Comparison of ENCODE assay signal across 1 cellular context in the genomic region with DNA sequence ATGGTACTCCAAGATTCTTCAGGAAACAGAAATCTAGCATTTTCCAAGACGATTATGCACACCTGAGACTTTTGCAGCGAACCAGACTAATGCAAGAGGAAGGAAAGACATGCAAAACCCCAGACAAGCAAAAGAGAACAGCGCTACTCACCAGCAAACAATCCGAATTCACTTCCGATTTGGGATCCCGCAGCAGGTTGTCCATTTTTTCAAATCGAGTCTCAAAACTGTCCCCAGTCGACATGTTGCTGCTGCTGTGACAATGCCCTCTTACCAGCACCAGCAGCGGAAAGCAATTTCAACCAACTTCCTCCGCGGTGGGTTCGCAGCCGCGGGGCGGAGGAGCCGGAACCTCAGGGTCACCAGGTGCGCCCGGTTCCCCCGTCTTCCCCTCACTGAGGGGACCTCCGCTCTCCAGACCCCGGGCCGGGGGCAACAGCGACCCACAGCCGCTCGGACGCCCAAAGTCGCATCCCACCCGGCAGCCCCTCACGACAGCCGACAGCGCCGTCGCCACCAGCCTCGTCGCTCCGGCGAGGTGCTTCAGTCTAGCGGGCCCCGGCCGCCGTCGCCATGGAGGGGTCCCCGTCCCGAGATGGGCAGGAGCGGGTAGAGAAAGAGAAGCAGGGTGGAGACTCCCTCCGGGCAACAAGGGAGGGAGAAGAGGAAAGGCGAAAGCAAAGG.
TF ChIP-seq lines count a peak whose summit lies in the region.

No MANE protein-coding gene starts in this region.

TF ChIP-seq in HepG2, 621 proteins besides CTCF, POLR2A, EP300 and RAD21 (continued from another document and continues in another):
- TF ChIP-seq, protein P1, sequence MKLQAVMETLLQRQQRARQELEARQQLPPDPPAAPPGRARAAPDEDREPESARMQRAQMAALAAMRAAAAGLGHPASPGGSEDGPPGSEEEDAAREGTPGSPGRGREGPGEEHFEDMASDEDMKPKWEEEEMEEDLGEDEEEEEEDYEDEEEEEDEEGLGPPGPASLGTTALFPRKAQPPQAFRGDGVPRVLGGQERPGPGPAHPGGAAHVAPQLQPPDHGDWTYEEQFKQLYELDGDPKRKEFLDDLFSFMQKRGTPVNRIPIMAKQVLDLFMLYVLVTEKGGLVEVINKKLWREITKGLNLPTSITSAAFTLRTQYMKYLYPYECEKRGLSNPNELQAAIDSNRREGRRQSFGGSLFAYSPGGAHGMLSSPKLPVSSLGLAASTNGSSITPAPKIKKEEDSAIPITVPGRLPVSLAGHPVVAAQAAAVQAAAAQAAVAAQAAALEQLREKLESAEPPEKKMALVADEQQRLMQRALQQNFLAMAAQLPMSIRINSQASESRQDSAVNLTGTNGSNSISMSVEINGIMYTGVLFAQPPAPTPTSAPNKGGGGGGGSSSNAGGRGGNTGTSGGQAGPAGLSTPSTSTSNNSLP (IDR thresholded peaks at IDR 0.05; ENCODE audit: low read depth, low read length), result no peak
- TF ChIP-seq AHR (CRISPR knock-in tag; IDR thresholded peaks at IDR 0.05) (no peak), HOXA3 (CRISPR knock-in tag; IDR thresholded peaks at IDR 0.05) (peak; percentile 15; the same call in 1 of the 2 replicates), EEA1 (CRISPR knock-in tag; IDR thresholded peaks at IDR 0.05; ENCODE audit: borderline replicate concordance) (no peak), DMAP1 (CRISPR knock-in tag; IDR thresholded peaks at IDR 0.05) (0 out of 2 replicates have a peak, but pooled peaks have one; percentile 54), ASH2L (IDR thresholded peaks at IDR 0.05; ENCODE audit: insufficient read length, low read depth, low read length) (peak; percentile 46), HOXA5 (CRISPR knock-in tag; IDR thresholded peaks at IDR 0.05) (0 out of 2 replicates have a peak, but pooled peaks have one; percentile 75), SNAI1 (CRISPR knock-in tag; IDR thresholded peaks at IDR 0.05; ENCODE audit: borderline replicate concordance) (peak; percentile 81; the same call in 1 of the 2 replicates), ZNF501 (CRISPR knock-in tag; IDR thresholded peaks at IDR 0.05) (peak; percentile 88), NFIC (IDR thresholded peaks at IDR 0.05; ENCODE audit: low read length) (no peak), BRCA1 (CRISPR knock-in tag; IDR thresholded peaks at IDR 0.05) (0 out of 2 replicates have a peak, but pooled peaks have one; percentile 20), ZNF891 (CRISPR knock-in tag; IDR thresholded peaks at IDR 0.05) (no peak), HNRNPLL (IDR thresholded peaks at IDR 0.05; ENCODE audit: low read depth, low read length, poor library complexity, severe bottlenecking) (peak; percentile 47), CHD2 (IDR thresholded peaks at IDR 0.05; ENCODE audit: low read depth, low read length) (no peak), ZNF224 (CRISPR knock-in tag; IDR thresholded peaks at IDR 0.05) (peak; percentile 48; the same call in 1 of the 2 replicates)
- TF ChIP-seq, protein P2, sequence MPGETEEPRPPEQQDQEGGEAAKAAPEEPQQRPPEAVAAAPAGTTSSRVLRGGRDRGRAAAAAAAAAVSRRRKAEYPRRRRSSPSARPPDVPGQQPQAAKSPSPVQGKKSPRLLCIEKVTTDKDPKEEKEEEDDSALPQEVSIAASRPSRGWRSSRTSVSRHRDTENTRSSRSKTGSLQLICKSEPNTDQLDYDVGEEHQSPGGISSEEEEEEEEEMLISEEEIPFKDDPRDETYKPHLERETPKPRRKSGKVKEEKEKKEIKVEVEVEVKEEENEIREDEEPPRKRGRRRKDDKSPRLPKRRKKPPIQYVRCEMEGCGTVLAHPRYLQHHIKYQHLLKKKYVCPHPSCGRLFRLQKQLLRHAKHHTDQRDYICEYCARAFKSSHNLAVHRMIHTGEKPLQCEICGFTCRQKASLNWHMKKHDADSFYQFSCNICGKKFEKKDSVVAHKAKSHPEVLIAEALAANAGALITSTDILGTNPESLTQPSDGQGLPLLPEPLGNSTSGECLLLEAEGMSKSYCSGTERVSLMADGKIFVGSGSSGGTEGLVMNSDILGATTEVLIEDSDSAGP (CRISPR knock-in tag; IDR thresholded peaks at IDR 0.05; ENCODE audit: borderline replicate concordance), result peak; percentile 20; the same call in 1 of the 2 replicates
- TF ChIP-seq, protein P3, sequence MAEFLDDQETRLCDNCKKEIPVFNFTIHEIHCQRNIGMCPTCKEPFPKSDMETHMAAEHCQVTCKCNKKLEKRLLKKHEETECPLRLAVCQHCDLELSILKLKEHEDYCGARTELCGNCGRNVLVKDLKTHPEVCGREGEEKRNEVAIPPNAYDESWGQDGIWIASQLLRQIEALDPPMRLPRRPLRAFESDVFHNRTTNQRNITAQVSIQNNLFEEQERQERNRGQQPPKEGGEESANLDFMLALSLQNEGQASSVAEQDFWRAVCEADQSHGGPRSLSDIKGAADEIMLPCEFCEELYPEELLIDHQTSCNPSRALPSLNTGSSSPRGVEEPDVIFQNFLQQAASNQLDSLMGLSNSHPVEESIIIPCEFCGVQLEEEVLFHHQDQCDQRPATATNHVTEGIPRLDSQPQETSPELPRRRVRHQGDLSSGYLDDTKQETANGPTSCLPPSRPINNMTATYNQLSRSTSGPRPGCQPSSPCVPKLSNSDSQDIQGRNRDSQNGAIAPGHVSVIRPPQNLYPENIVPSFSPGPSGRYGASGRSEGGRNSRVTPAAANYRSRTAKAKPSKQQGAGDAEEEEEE (CRISPR knock-in tag; IDR thresholded peaks at IDR 0.05; ENCODE audit: borderline replicate concordance), result 0 out of 2 replicates have a peak, but pooled peaks have one; percentile 28
- TF ChIP-seq, protein P4, sequence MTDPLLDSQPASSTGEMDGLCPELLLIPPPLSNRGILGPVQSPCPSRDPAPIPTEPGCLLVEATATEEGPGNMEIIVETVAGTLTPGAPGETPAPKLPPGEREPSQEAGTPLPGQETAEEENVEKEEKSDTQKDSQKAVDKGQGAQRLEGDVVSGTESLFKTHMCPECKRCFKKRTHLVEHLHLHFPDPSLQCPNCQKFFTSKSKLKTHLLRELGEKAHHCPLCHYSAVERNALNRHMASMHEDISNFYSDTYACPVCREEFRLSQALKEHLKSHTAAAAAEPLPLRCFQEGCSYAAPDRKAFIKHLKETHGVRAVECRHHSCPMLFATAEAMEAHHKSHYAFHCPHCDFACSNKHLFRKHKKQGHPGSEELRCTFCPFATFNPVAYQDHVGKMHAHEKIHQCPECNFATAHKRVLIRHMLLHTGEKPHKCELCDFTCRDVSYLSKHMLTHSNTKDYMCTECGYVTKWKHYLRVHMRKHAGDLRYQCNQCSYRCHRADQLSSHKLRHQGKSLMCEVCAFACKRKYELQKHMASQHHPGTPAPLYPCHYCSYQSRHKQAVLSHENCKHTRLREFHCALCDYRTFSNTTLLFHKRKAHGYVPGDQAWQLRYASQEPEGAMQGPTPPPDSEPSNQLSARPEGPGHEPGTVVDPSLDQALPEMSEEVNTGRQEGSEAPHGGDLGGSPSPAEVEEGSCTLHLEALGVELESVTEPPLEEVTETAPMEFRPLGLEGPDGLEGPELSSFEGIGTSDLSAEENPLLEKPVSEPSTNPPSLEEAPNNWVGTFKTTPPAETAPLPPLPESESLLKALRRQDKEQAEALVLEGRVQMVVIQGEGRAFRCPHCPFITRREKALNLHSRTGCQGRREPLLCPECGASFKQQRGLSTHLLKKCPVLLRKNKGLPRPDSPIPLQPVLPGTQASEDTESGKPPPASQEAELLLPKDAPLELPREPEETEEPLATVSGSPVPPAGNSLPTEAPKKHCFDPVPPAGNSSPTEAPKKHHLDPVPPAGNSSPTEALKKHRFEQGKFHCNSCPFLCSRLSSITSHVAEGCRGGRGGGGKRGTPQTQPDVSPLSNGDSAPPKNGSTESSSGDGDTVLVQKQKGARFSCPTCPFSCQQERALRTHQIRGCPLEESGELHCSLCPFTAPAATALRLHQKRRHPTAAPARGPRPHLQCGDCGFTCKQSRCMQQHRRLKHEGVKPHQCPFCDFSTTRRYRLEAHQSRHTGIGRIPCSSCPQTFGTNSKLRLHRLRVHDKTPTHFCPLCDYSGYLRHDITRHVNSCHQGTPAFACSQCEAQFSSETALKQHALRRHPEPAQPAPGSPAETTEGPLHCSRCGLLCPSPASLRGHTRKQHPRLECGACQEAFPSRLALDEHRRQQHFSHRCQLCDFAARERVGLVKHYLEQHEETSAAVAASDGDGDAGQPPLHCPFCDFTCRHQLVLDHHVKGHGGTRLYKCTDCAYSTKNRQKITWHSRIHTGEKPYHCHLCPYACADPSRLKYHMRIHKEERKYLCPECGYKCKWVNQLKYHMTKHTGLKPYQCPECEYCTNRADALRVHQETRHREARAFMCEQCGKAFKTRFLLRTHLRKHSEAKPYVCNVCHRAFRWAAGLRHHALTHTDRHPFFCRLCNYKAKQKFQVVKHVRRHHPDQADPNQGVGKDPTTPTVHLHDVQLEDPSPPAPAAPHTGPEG (CRISPR knock-in tag; IDR thresholded peaks at IDR 0.05), result 0 out of 2 replicates have a peak, but pooled peaks have one; percentile 17
- TF ChIP-seq, protein P5, sequence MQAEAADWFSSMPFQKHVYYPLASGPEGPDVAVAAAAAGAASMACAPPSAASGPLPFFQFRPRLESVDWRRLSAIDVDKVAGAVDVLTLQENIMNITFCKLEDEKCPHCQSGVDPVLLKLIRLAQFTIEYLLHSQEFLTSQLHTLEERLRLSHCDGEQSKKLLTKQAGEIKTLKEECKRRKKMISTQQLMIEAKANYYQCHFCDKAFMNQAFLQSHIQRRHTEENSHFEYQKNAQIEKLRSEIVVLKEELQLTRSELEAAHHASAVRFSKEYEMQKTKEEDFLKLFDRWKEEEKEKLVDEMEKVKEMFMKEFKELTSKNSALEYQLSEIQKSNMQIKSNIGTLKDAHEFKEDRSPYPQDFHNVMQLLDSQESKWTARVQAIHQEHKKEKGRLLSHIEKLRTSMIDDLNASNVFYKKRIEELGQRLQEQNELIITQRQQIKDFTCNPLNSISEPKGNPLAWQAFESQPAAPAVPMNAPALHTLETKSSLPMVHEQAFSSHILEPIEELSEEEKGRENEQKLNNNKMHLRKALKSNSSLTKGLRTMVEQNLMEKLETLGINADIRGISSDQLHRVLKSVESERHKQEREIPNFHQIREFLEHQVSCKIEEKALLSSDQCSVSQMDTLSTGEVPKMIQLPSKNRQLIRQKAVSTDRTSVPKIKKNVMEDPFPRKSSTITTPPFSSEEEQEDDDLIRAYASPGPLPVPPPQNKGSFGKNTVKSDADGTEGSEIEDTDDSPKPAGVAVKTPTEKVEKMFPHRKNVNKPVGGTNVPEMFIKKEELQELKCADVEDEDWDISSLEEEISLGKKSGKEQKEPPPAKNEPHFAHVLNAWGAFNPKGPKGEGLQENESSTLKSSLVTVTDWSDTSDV (CRISPR knock-in tag; IDR thresholded peaks at IDR 0.05), result peak; percentile 63; the same call in 1 of the 2 replicates
- TF ChIP-seq, protein P6, sequence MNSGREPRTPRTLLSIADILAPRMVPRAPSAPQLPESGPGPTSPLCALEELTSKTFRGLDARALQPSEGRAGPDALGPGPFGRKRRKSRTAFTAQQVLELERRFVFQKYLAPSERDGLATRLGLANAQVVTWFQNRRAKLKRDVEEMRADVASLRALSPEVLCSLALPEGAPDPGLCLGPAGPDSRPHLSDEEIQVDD (CRISPR knock-in tag; IDR thresholded peaks at IDR 0.05; ENCODE audit: borderline replicate concordance), result no peak
- TF ChIP-seq, protein P7, sequence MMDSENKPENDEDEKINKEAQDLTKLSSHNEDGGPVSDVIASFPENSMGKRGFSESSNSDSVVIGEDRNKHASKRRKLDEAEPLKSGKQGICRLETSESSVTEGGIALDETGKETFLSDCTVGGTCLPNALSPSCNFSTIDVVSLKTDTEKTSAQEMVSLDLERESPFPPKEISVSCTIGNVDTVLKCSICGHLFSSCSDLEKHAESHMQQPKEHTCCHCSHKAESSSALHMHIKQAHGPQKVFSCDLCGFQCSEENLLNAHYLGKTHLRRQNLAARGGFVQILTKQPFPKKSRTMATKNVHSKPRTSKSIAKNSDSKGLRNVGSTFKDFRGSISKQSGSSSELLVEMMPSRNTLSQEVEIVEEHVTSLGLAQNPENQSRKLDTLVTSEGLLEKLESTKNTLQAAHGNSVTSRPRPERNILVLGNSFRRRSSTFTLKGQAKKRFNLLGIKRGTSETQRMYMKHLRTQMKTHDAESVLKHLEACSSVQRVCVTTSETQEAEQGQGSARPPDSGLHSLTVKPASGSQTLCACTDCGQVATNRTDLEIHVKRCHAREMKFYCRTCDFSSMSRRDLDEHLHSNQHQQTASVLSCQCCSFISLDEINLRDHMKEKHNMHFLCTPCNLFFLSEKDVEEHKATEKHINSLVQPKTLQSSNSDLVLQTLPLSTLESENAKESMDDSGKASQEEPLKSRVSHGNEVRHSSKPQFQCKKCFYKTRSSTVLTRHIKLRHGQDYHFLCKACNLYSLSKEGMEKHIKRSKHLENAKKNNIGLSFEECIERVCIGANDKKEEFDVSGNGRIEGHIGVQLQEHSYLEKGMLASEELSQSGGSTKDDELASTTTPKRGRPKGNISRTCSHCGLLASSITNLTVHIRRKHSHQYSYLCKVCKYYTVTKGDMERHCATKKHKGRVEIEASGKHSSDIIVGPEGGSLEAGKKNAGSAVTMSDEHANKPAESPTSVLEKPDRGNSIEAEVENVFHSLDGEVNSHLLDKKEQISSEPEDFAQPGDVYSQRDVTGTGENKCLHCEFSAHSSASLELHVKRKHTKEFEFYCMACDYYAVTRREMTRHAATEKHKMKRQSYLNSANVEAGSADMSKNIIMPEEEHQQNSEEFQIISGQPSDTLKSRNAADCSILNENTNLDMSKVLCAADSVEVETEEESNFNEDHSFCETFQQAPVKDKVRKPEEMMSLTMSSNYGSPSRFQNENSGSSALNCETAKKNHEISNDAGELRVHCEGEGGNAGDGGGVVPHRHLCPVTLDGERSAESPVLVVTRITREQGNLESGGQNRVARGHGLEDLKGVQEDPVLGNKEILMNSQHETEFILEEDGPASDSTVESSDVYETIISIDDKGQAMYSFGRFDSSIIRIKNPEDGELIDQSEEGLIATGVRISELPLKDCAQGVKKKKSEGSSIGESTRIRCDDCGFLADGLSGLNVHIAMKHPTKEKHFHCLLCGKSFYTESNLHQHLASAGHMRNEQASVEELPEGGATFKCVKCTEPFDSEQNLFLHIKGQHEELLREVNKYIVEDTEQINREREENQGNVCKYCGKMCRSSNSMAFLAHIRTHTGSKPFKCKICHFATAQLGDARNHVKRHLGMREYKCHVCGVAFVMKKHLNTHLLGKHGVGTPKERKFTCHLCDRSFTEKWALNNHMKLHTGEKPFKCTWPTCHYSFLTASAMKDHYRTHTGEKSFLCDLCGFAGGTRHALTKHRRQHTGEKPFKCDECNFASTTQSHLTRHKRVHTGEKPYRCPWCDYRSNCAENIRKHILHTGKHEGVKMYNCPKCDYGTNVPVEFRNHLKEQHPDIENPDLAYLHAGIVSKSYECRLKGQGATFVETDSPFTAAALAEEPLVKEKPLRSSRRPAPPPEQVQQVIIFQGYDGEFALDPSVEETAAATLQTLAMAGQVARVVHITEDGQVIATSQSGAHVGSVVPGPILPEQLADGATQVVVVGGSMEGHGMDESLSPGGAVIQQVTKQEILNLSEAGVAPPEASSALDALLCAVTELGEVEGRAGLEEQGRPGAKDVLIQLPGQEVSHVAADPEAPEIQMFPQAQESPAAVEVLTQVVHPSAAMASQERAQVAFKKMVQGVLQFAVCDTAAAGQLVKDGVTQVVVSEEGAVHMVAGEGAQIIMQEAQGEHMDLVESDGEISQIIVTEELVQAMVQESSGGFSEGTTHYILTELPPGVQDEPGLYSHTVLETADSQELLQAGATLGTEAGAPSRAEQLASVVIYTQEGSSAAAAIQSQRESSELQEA (CRISPR knock-in tag; IDR thresholded peaks at IDR 0.05; ENCODE audit: not compliant biosample characterization), result peak; percentile 29
- TF ChIP-seq, protein P8, sequence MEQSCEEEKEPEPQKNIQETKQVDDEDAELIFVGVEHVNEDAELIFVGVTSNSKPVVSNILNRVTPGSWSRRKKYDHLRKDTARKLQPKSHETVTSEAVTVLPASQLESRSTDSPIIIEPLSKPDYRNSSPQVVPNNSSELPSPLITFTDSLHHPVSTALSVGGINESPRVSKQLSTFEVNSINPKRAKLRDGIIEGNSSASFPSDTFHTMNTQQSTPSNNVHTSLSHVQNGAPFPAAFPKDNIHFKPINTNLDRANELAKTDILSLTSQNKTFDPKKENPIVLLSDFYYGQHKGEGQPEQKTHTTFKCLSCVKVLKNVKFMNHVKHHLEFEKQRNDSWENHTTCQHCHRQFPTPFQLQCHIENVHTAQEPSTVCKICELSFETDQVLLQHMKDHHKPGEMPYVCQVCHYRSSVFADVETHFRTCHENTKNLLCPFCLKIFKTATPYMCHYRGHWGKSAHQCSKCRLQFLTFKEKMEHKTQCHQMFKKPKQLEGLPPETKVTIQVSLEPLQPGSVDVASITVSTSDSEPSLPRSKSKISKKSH (CRISPR knock-in tag; IDR thresholded peaks at IDR 0.05; ENCODE audit: borderline replicate concordance), result peak; percentile 53; the same call in 1 of the 2 replicates
